8 cellular contexts compared by ENCODE assay signal in genomic region chr1:181128592-181129497, GRCh38. TPM values are rescaled to one million over a fixed set of nuclear protein-coding genes. Genes with fewer than 3 reads are reported as not detected.
A peak's percentile ranks its signal among the peaks of the same experiment; 100 is the strongest.
DNase-seq lines count a peak whose midpoint lies in the region; ATAC-seq, FAIRE-seq and TF ChIP-seq lines count a peak whose summit lies in the region.

No MANE protein-coding gene starts in this region.

- no peak for TF ChIP-seq CTCF in D721Med (IDR thresholded peaks at IDR 0.05; ENCODE audit: insufficient read depth, missing control alignments)

- DNase-seq in D721Med (ENCODE audit: insufficient read length, low spot score) (peak; percentile 92), SK-N-DZ (ENCODE audit: low spot score) (peak; percentile 43), iPS-NIHi7 (ENCODE audit: extremely low spot score) (peak; percentile 49), HEK293T (ENCODE audit: extremely low spot score) (no peak), NCI-H1105 treated with DMSO at 0.1 percent for 48 hours (lab: John Stamatoyannopoulos, UW) (no peak)
- no peak for DNase-seq in activated CD4-positive, alpha-beta T cell treated with anti-CD3 and anti-CD28 coated beads for 4 hours

- ATAC-seq in GM19438 (IDR thresholded peaks at IDR 0.05; ENCODE audit: low read depth, unreplicated experiment) (peak; percentile 36), HG03469 (IDR thresholded peaks at IDR 0.05; ENCODE audit: unreplicated experiment) (peak; percentile 41)

- CTCF ChIA-PET in HEK293T (lab: Yijun Ruan, JAX), result interaction anchor here (0.8 kb wide), 1 partner anchor 14 kb away, joined by 3 read pairs; no protein-coding TSS in a partner anchor

- POLR2A ChIA-PET in HEK293T (lab: Yijun Ruan, JAX), result interaction anchor here (0.8 to 2.7 kb wide), 2 partner anchors 11 to 40 kb away, joined by 4 to 10 read pairs; partner anchors contain the start of gene IER5

- FAIRE-seq in D721Med (lab: Jason Lieb, UNC), result no peak

TF ChIP-seq in HEK293T, 16 proteins besides CTCF, POLR2A, EP300 and RAD21:
- TF ChIP-seq L3MBTL2 (conservative IDR thresholded peaks at IDR 0.05), result no peak
- no peak for TF ChIP-seq FOXK2 (IDR thresholded peaks at IDR 0.05)
- no peak for TF ChIP-seq SP1 (IDR thresholded peaks at IDR 0.05)
- no peak for TF ChIP-seq NFRKB (IDR thresholded peaks at IDR 0.05)
- TF ChIP-seq HDGF (IDR thresholded peaks at IDR 0.05; ENCODE audit: borderline replicate concordance), result no peak
- TF ChIP-seq LEF1 (IDR thresholded peaks at IDR 0.05; ENCODE audit: borderline replicate concordance), result no peak
- TF ChIP-seq ARNT (IDR thresholded peaks at IDR 0.05), result no peak
- TF ChIP-seq ZNF384 (IDR thresholded peaks at IDR 0.05), result no peak
- TF ChIP-seq FOXM1 (IDR thresholded peaks at IDR 0.05; ENCODE audit: borderline replicate concordance), result no peak
- TF ChIP-seq PKNOX1 (IDR thresholded peaks at IDR 0.05), result no peak
- no peak for TF ChIP-seq TARDBP (IDR thresholded peaks at IDR 0.05)
- no peak for TF ChIP-seq BHLHE40 (IDR thresholded peaks at IDR 0.05; ENCODE audit: borderline replicate concordance)
- no peak for TF ChIP-seq ELF4 (IDR thresholded peaks at IDR 0.05)
- TF ChIP-seq CTBP1 (IDR thresholded peaks at IDR 0.05; ENCODE audit: borderline replicate concordance), result no peak
- no peak for TF ChIP-seq SUZ12 (IDR thresholded peaks at IDR 0.05)
- TF ChIP-seq FOXA1 (IDR thresholded peaks at IDR 0.05), result no peak

RNA-seq across cellular contexts. Expression of gene IER5, which starts 40.3 kb away (rescaled TPM):
- 6.8 and 8.7 TPM in 2 replicates for polyA plus RNA-seq in SK-N-DZ (2014; cell fraction: cytosol; rRNA removed)
- 5.2 and 6.5 TPM in 2 replicates for polyA plus RNA-seq in SK-N-DZ (2014; cell fraction: nucleus; rRNA removed)

Comparison
In these comparisons a context has a peak if more than half of its experiments do, and no peak if none do; other contexts are left out.
1. DNase-seq: peak in D721Med (single experiment), SK-N-DZ (single experiment) and iPS-NIHi7 (single experiment); none in HEK293T (single experiment), activated CD4-positive, alpha-beta T cell treated with anti-CD3 and anti-CD28 coated beads for 4 hours (0 of 2) and NCI-H1105 treated with DMSO at 0.1 percent for 48 hours (single experiment).